In genomic region chr5:23208959-23209431, GRCh38 we compare ENCODE assay signal across 8 cellular contexts.
DNase-seq lines count a peak whose midpoint lies in the region; ATAC-seq, FAIRE-seq and TF ChIP-seq lines count a peak whose summit lies in the region.

No MANE protein-coding gene starts in this region.

- H3K9me3 Mint-ChIP-seq in naive thymus-derived CD8-positive, alpha-beta T cell = peaks cover 3 to 28% (median 12%) of the 10 kb centered on the region in 9 donors

- no peaks in the 10 kb centered on the region for H4K20me1 ChIP-seq in HepG2 (ENCODE audit: insufficient read depth, low read length)

- no peaks in the 10 kb centered on the region for H3K9me3 ChIP-seq in ascending aorta
- no peaks in the 10 kb centered on the region for H3K9me3 ChIP-seq in HepG2 (ENCODE audit: low read length)

- peak in 2 of 3 experiments; percentile 11 to 20 for TF ChIP-seq CTCF in ascending aorta (IDR thresholded peaks at IDR 0.05)
- peak; percentile 71 for TF ChIP-seq CTCF in HepG2 (CRISPR knock-in tag; IDR thresholded peaks at IDR 0.05)

- BruUV-seq in HepG2 (replicated peaks; lab: Mats Ljungman, UMichigan) = no TSS peak

- H3K27me3 ChIP-seq in ascending aorta = no peaks in the 10 kb centered on the region
- H3K27me3 ChIP-seq in HepG2 (ENCODE audit: control insufficient read depth in 1 of 2, insufficient read depth in 2 of 2, low read length in 2 of 2) = no peaks in the 10 kb centered on the region

- H3K4me1 ChIP-seq in ascending aorta (no peaks in the 10 kb centered on the region), HepG2 (ENCODE audit: insufficient read depth, low read length) (no peaks in the 10 kb centered on the region)

- no peak overlapping the region for H3K4me2 ChIP-seq in HepG2 (ENCODE audit: low read depth, low read length)

- no peak for TF ChIP-seq RAD21 in HepG2 (CRISPR knock-in tag; IDR thresholded peaks at IDR 0.05)

- intact Hi-C loops in ascending aorta (cut with DNase I) = no loop called here
- intact Hi-C loops in HepG2 (cut with micrococcal nuclease; ENCODE audit: unreplicated experiment) = loop anchor here (1.0 to 5.0 kb wide), 3 partner anchors 298 to 903 kb away; partner anchors contain the start of gene PRDM9

- no peak for TF ChIP-seq POLR2A in HepG2 (IDR thresholded peaks at IDR 0.05; ENCODE audit: insufficient read depth in 1 of 2, low read depth in 2 of 2, low read length in 2 of 2)

- peaks cover 0 to 5% (median 0%) of the 10 kb centered on the region in 3 donors for H3K36me3 Mint-ChIP-seq in naive thymus-derived CD8-positive, alpha-beta T cell

- no peaks in the 10 kb centered on the region for H3K79me2 ChIP-seq in HepG2 (ENCODE audit: insufficient read depth, low read length)

- 0% methylated on average over 1 of the region's 1 CpG for WGBS in HepG2 (ENCODE audit: low lambda C conversion rate)

- no peak overlapping the region for H2AFZ ChIP-seq in HepG2 (ENCODE audit: low read length)

- peak; percentile 54 for FAIRE-seq in HepG2 (lab: Jason Lieb, UNC)

- H3K4me3 Mint-ChIP-seq in naive thymus-derived CD8-positive, alpha-beta T cell = no peak overlapping the region

- TF ChIP-seq EP300 in HepG2 (IDR thresholded peaks at IDR 0.05; ENCODE audit: low read depth in 2 of 2, low read length in 2 of 2) (no peak), HepG2 (CRISPR knock-in tag; IDR thresholded peaks at IDR 0.05; ENCODE audit: borderline replicate concordance) (no peak)

- in situ Hi-C loops in Caki2 (cut with HindIII; ENCODE audit: low pct_unique_long_range_greater_than_20kb, low sequenced_read_pairs) (no loop called here), HepG2 (cut with HindIII; ENCODE audit: extremely low pct_ligation_motif_present, low pct_unique_long_range_greater_than_20kb) (no loop called here)

- H3K4me3 ChIP-seq in ascending aorta (no peak overlapping the region), HepG2 (replicated peaks in 1 of 3; ENCODE audit: insufficient read depth in 1 of 3, low read depth in 2 of 3, low read length in 3 of 3) (no peak overlapping the region)

- H3K27me3 Mint-ChIP-seq in naive thymus-derived CD8-positive, alpha-beta T cell = no peaks in the 10 kb centered on the region

- H3K27ac Mint-ChIP-seq in naive thymus-derived CD8-positive, alpha-beta T cell = no peak overlapping the region

- no peak overlapping the region for H3K9ac ChIP-seq in HepG2 (ENCODE audit: insufficient read depth, low read depth, low read length)

- CTCF ChIA-PET in HepG2 (lab: Yijun Ruan, JAX; ENCODE audit: low intra/inter-chr PET ratio, low total read pairs) = no interaction called here

- no peaks in the 10 kb centered on the region for H3K4me1 Mint-ChIP-seq in naive thymus-derived CD8-positive, alpha-beta T cell

- no peak overlapping the region for H3K27ac ChIP-seq in ascending aorta
- H3K27ac ChIP-seq in HepG2 (ENCODE audit: extremely low read length, insufficient read depth, low read length) = no peak overlapping the region

- POLR2A ChIA-PET in HepG2 (lab: Yijun Ruan, JAX) = no interaction called here
- POLR2A ChIA-PET in naive thymus-derived CD8-positive, alpha-beta T cell (lab: Charles Lee) = no interaction called here

- ATAC-seq in HG03378 (IDR thresholded peaks at IDR 0.05; ENCODE audit: unreplicated experiment) (peak; percentile 87), HepG2 (peak; percentile 81)
- no peak for ATAC-seq in naive thymus-derived CD8-positive, alpha-beta T cell

- peak; percentile 62 for DNase-seq in Caki2 (ENCODE audit: low read depth)
- DNase-seq in GM19240 (ENCODE audit: insufficient read length, low spot score) = peak; percentile 4
- DNase-seq in NCI-H510A treated with DMSO at 0.1 percent for 48 hours (lab: John Stamatoyannopoulos, UW) = peak; percentile 77
- no peak for DNase-seq in ascending aorta (ENCODE audit: low spot score in 2 of 2)
- DNase-seq in HepG2 (ENCODE audit: low spot score) = peak; percentile 39
- no peak for DNase-seq in naive thymus-derived CD8-positive, alpha-beta T cell
- no peak for DNase-seq in activated CD4-positive, alpha-beta T cell treated with anti-CD3 and anti-CD28 coated beads for 48 hours

- no peaks in the 10 kb centered on the region for H3K36me3 ChIP-seq in ascending aorta
- H3K36me3 ChIP-seq in HepG2 (replicated peaks in 1 of 2; ENCODE audit: control insufficient read depth in 1 of 2, insufficient read depth in 2 of 2, low read length in 2 of 2) = no peaks in the 10 kb centered on the region

TF ChIP-seq in HepG2, 621 proteins besides CTCF, POLR2A, EP300 and RAD21:
- TF ChIP-seq ZNF704 (CRISPR knock-in tag; IDR thresholded peaks at IDR 0.05; ENCODE audit: borderline replicate concordance) (no peak), MAFK (conservative IDR thresholded peaks at IDR 0.05 in 1 of 2, IDR thresholded peaks at IDR 0.05 in 1 of 2; ENCODE audit: low read length in 2 of 2) (0 out of 4 replicates have a peak, but pooled peaks have one; percentile 12 to 31), STAG1 (CRISPR knock-in tag; IDR thresholded peaks at IDR 0.05) (peak; percentile 50), KIAA2018 (CRISPR knock-in tag; IDR thresholded peaks at IDR 0.05; ENCODE audit: borderline replicate concordance) (no peak), RBM39 (IDR thresholded peaks at IDR 0.05; ENCODE audit: low read depth, low read length, poor library complexity, severe bottlenecking) (no peak), ZNF496 (CRISPR knock-in tag; IDR thresholded peaks at IDR 0.05; ENCODE audit: insufficient replicate concordance) (no peak), SMC3 (IDR thresholded peaks at IDR 0.05; ENCODE audit: low read length) (peak; percentile 36; the same call in 1 of the 2 replicates)

Comparison
In these comparisons a context has a peak if more than half of its experiments do, and no peak if none do; other contexts are left out.
1. DNase-seq: peak in Caki2 (single experiment), GM19240 (single experiment), NCI-H510A treated with DMSO at 0.1 percent for 48 hours (single experiment) and HepG2 (single experiment); none in ascending aorta (0 of 2), naive thymus-derived CD8-positive, alpha-beta T cell (0 of 10) and activated CD4-positive, alpha-beta T cell treated with anti-CD3 and anti-CD28 coated beads for 48 hours (single experiment).
2. ATAC-seq: peak in HG03378 (single experiment) and HepG2 (single experiment); none in naive thymus-derived CD8-positive, alpha-beta T cell (0 of 2).